15 cellular contexts compared by ENCODE assay signal in the genomic region with DNA sequence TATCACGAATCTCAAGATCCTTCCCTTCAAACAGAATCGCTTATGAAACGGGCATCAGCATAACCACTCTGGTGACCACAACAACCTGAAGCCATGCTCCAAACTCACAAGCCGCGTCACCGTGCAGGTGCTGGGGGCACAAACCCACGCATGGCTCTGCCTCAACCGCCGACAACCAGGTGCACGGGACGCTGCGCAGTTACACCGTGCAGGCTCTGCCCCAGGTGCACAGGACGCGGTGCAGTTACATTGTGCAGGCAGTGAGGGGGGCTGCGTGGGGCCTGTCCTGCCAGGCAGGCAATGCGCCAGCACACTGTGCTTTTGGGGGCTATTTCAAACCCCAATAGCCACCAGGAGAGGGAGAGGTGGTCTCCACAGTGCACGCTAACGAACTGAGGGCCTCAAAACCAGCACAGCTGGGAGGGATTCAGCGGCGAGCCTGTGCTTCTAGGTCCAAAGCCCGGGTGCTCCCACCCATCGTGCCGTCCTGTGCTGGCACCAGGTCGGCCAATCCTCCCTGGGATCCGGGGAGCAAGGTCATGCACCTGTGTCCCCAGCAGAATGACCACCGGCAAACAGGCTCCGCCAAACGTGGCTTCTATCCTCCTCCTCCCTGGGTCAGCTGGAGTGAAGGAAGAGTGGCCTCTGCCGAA. TPM values are rescaled to one million over a fixed set of nuclear protein-coding genes. Genes with fewer than 3 reads are reported as not detected.
DNase-seq lines count a peak whose midpoint lies in the region; ATAC-seq and TF ChIP-seq lines count a peak whose summit lies in the region.
"Had no signal": no experiment of that assay in that cellular context is flagged by ENCODE, and none has a peak within 500 bp of the region (broad histone marks: within the 10 kb centered on the region; RNA-seq: fewer than 3 reads in every experiment).

No MANE protein-coding gene starts in this region.

- TF ChIP-seq CTCF in natural killer cell (IDR thresholded peaks at IDR 0.05), result no peak

- peaks cover 0 to 3% of the 10 kb centered on the region in 2 donors for H3K4me1 Mint-ChIP-seq in natural killer cell treated with Interleukin-12 subunit alpha and Interleukin-12 subunit beta and Interleukin-15 and Interleukin-18, amount 100 ng/mL, for 72 hours (ENCODE audit: low read depth in 2 of 2)
- no peaks in the 10 kb centered on the region for H3K4me1 Mint-ChIP-seq in natural killer cell
- peaks cover 12% of the 10 kb centered on the region for H3K4me1 Mint-ChIP-seq in stimulated activated memory B cell treated with anti-CD40 and anti-IgM and Interleukin-4, amounts not matched to agents 10 μg/mL and 1 μg/mL and 100 μg/mL, for 72 hours
- H3K4me1 Mint-ChIP-seq in activated naive CD4-positive, alpha-beta T cell treated with anti-CD3 and anti-CD28 coated beads, Interleukin-2, amount 10 ng/mL, durations not matched to agents 7 days and 5 days, result peaks cover 8% of the 10 kb centered on the region

- peaks cover 0 to 3% of the 10 kb centered on the region in 2 donors for H3K27me3 Mint-ChIP-seq in natural killer cell treated with Interleukin-12 subunit alpha and Interleukin-12 subunit beta and Interleukin-15 and Interleukin-18, amount 100 ng/mL, for 72 hours
- H3K27me3 Mint-ChIP-seq in natural killer cell (ENCODE audit: low read depth in 2 of 2), result no peaks in the 10 kb centered on the region
- peaks cover 42% of the 10 kb centered on the region for H3K27me3 Mint-ChIP-seq in stimulated activated memory B cell treated with anti-CD40 and anti-IgM and Interleukin-4, amounts not matched to agents 10 μg/mL and 1 μg/mL and 100 μg/mL, for 72 hours
- peaks cover 39% of the 10 kb centered on the region for H3K27me3 Mint-ChIP-seq in activated naive CD4-positive, alpha-beta T cell treated with anti-CD3 and anti-CD28 coated beads, Interleukin-2, amount 10 ng/mL, durations not matched to agents 7 days and 5 days

- intact Hi-C loops in natural killer cell (cut with micrococcal nuclease), result no loop called here

- H3K36me3 Mint-ChIP-seq in natural killer cell treated with Interleukin-12 subunit alpha and Interleukin-12 subunit beta and Interleukin-15 and Interleukin-18, amount 100 ng/mL, for 72 hours, result no peaks in the 10 kb centered on the region
- H3K36me3 Mint-ChIP-seq in natural killer cell, result no peaks in the 10 kb centered on the region
- no peaks in the 10 kb centered on the region for H3K36me3 Mint-ChIP-seq in stimulated activated memory B cell treated with anti-CD40 and anti-IgM and Interleukin-4, amounts not matched to agents 10 μg/mL and 1 μg/mL and 100 μg/mL, for 72 hours
- no peaks in the 10 kb centered on the region for H3K36me3 Mint-ChIP-seq in activated naive CD4-positive, alpha-beta T cell treated with anti-CD3 and anti-CD28 coated beads, Interleukin-2, amount 10 ng/mL, durations not matched to agents 7 days and 5 days
- H3K36me3 Mint-ChIP-seq: CD4-positive, alpha-beta memory T cell had no signal

- H3K27ac Mint-ChIP-seq in natural killer cell treated with Interleukin-12 subunit alpha and Interleukin-12 subunit beta and Interleukin-15 and Interleukin-18, amount 100 ng/mL, for 72 hours, result no peak overlapping the region
- no peak overlapping the region for H3K27ac Mint-ChIP-seq in natural killer cell
- H3K27ac Mint-ChIP-seq in stimulated activated memory B cell treated with anti-CD40 and anti-IgM and Interleukin-4, amounts not matched to agents 10 μg/mL and 1 μg/mL and 100 μg/mL, for 72 hours, result no peak overlapping the region
- no peak overlapping the region for H3K27ac Mint-ChIP-seq in activated naive CD4-positive, alpha-beta T cell treated with anti-CD3 and anti-CD28 coated beads, Interleukin-2, amount 10 ng/mL, durations not matched to agents 7 days and 5 days

- H3K9me3 Mint-ChIP-seq in natural killer cell treated with Interleukin-12 subunit alpha and Interleukin-12 subunit beta and Interleukin-15 and Interleukin-18, amount 100 ng/mL, for 72 hours, result no peaks in the 10 kb centered on the region
- H3K9me3 Mint-ChIP-seq in natural killer cell, result no peaks in the 10 kb centered on the region
- H3K9me3 Mint-ChIP-seq in stimulated activated memory B cell treated with anti-CD40 and anti-IgM and Interleukin-4, amounts not matched to agents 10 μg/mL and 1 μg/mL and 100 μg/mL, for 72 hours, result no peaks in the 10 kb centered on the region
- H3K9me3 Mint-ChIP-seq in activated naive CD4-positive, alpha-beta T cell treated with anti-CD3 and anti-CD28 coated beads, Interleukin-2, amount 10 ng/mL, durations not matched to agents 7 days and 5 days, result no peaks in the 10 kb centered on the region
- H3K9me3 Mint-ChIP-seq: CD4-positive, alpha-beta memory T cell had no signal

- H3K4me3 Mint-ChIP-seq in natural killer cell treated with Interleukin-12 subunit alpha and Interleukin-12 subunit beta and Interleukin-15 and Interleukin-18, amount 100 ng/mL, for 72 hours, result no peak overlapping the region
- H3K4me3 Mint-ChIP-seq in natural killer cell, result no peak overlapping the region
- no peak overlapping the region for H3K4me3 Mint-ChIP-seq in stimulated activated memory B cell treated with anti-CD40 and anti-IgM and Interleukin-4, amounts not matched to agents 10 μg/mL and 1 μg/mL and 100 μg/mL, for 72 hours
- no peak overlapping the region for H3K4me3 Mint-ChIP-seq in activated naive CD4-positive, alpha-beta T cell treated with anti-CD3 and anti-CD28 coated beads, Interleukin-2, amount 10 ng/mL, durations not matched to agents 7 days and 5 days
- H3K4me3 Mint-ChIP-seq: CD4-positive, alpha-beta memory T cell had no signal

- CTCF ChIA-PET in activated naive CD4-positive, alpha-beta T cell treated with anti-CD3 and anti-CD28 coated beads, Interleukin-2, amount 10 ng/mL, durations not matched to agents 7 days and 5 days (lab: Charles Lee), result interaction anchor here (1.0 to 1.6 kb wide), 3 partner anchors 9 to 88 kb away, joined by 3 to 5 read pairs (median 5); no protein-coding TSS in a partner anchor

- no peak overlapping the region for H3K4me3 ChIP-seq in Jurkat, Clone E6-1 (ENCODE audit: low read length)

- ATAC-seq in natural killer cell treated with Interleukin-12 subunit alpha and Interleukin-12 subunit beta and Interleukin-15 and Interleukin-18, amount 100 ng/mL, for 72 hours, result no peak
- ATAC-seq in natural killer cell, result no peak
- peak; percentile 39 for ATAC-seq in esophagus mucosa
- peak; percentile 47 for ATAC-seq in stimulated activated memory B cell treated with anti-CD40 and anti-IgM and Interleukin-4, amounts not matched to agents 10 μg/mL and 1 μg/mL and 100 μg/mL, for 72 hours
- ATAC-seq in HG03196 (IDR thresholded peaks at IDR 0.05; ENCODE audit: unreplicated experiment), result no peak
- ATAC-seq in GM18517 (IDR thresholded peaks at IDR 0.05; ENCODE audit: unreplicated experiment), result no peak

- DNase-seq in natural killer cell treated with Interleukin-12 subunit alpha and Interleukin-12 subunit beta and Interleukin-15 and Interleukin-18, amount 100 ng/mL, for 72 hours (ENCODE audit: low spot score), result peak; percentile 40
- no peak for DNase-seq in natural killer cell
- peak; percentile 86 for DNase-seq in Jurkat, Clone E6-1 (ENCODE audit: low read depth, low spot score)
- DNase-seq in activated naive CD4-positive, alpha-beta T cell treated with anti-CD3 and anti-CD28 coated beads, Interleukin-2, amount 10 ng/mL, durations not matched to agents 7 days and 5 days, result no peak
- DNase-seq: GDM1, NCI-H1105 treated with DMSO at 0.1 percent for 48 hours, NCI-H2171, NCI-H345, NCI-H524, OCI-M1 had no signal

RNA-seq across cellular contexts. Expression of a gene that starts 35.8 kb away (rescaled TPM):
- 1 to 10 TPM in 1 of 2 donors, under 1 TPM in 1; 0.25 to 1.2 TPM for total RNA-seq in natural killer cell treated with Interleukin-12 subunit alpha and Interleukin-12 subunit beta and Interleukin-15 and Interleukin-18, amount 100 ng/mL, for 72 hours
- total RNA-seq in natural killer cell (1 to 10 TPM; 1.1 TPM), esophagus mucosa (1.7 TPM)
- 1.5 TPM for polyA plus RNA-seq in Jurkat, Clone E6-1 (2012; ENCODE audit: insufficient read depth, insufficient read length)

RNA-seq across cellular contexts. Expression of a gene that starts 55.7 kb away (rescaled TPM):
- total RNA-seq in natural killer cell treated with Interleukin-12 subunit alpha and Interleukin-12 subunit beta and Interleukin-15 and Interleukin-18, amount 100 ng/mL, for 72 hours, result 10 to 100 TPM; 21.0 to 31.1 TPM
- total RNA-seq in natural killer cell (100 to 1,000 TPM in 1 of 3 donors, 10 to 100 TPM in 2; 90.4 to 100 (median 95.5) TPM), esophagus mucosa (60.9 TPM)
- 74.8 TPM for polyA plus RNA-seq in Jurkat, Clone E6-1 (2012; ENCODE audit: insufficient read depth, insufficient read length)

RNA-seq across cellular contexts. Expression of a gene that starts 58.8 kb away (rescaled TPM):
- 10 to 100 TPM in 1 of 2 donors, 1 to 10 TPM in 1; 9.3 to 15.7 TPM for total RNA-seq in natural killer cell treated with Interleukin-12 subunit alpha and Interleukin-12 subunit beta and Interleukin-15 and Interleukin-18, amount 100 ng/mL, for 72 hours
- total RNA-seq in natural killer cell (10 to 100 TPM; 86.5 to 94.4 (median 91.7) TPM), esophagus mucosa (5.1 TPM)
- 92.5 TPM for polyA plus RNA-seq in Jurkat, Clone E6-1 (2012; ENCODE audit: insufficient read depth, insufficient read length)

Comparison
In these comparisons a context has a peak if more than half of its experiments do, and no peak if none do; other contexts are left out.
1. DNase-seq: peak in natural killer cell treated with Interleukin-12 subunit alpha and Interleukin-12 subunit beta and Interleukin-15 and Interleukin-18, amount 100 ng/mL, for 72 hours (single experiment) and Jurkat, Clone E6-1 (single experiment); none in natural killer cell (single experiment) and activated naive CD4-positive, alpha-beta T cell treated with anti-CD3 and anti-CD28 coated beads, Interleukin-2, amount 10 ng/mL, durations not matched to agents 7 days and 5 days (single experiment).
2. RNA of a gene that starts 58.8 kb away (total RNA-seq): 86.5 to 94.4 TPM in natural killer cell; 9.3 to 15.7 TPM in natural killer cell treated with Interleukin-12 subunit alpha and Interleukin-12 subunit beta and Interleukin-15 and Interleukin-18, amount 100 ng/mL, for 72 hours and 5.1 TPM in esophagus mucosa (single experiment); every median in the first group is over 4 times any median in the second.
3. ATAC-seq: peak in esophagus mucosa (single experiment) and stimulated activated memory B cell treated with anti-CD40 and anti-IgM and Interleukin-4, amounts not matched to agents 10 μg/mL and 1 μg/mL and 100 μg/mL, for 72 hours (single experiment); none in natural killer cell treated with Interleukin-12 subunit alpha and Interleukin-12 subunit beta and Interleukin-15 and Interleukin-18, amount 100 ng/mL, for 72 hours (0 of 2), natural killer cell (0 of 3), HG03196 (single experiment) and GM18517 (single experiment).